6 cellular contexts compared by ENCODE assay signal in the genomic region with DNA sequence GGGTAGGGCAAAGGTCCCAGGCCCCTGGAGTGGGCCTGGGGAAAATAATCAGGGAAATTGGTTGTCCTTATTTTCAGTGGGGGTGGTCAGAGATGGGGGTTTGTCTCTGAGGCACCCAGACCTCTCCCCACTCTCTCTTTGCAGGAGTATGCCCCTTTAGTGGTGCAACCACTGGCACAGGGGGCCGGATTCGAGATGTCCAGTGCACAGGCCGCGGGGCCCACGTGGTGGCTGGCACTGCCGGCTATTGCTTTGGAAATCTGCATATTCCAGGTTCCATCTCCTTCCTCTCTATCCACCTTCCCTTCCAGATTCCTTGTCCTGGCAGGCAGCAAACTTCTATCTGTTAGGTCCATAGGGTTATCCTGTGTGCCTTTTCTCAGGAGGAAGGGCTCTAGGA.
"Had no signal": no experiment of that assay in that cellular context is flagged by ENCODE, and none has a peak within 500 bp of the region (broad histone marks: within the 10 kb centered on the region; RNA-seq: fewer than 3 reads in every experiment).

No MANE protein-coding gene starts in this region.

- DNase-seq: IMR-90, KBM-7 had no signal

- H3K9me3 Mint-ChIP-seq: IgD-negative memory B cell had no signal

- H3K27me3 Mint-ChIP-seq: IgD-negative memory B cell had no signal

- H3K27ac ChIP-seq: HL-60 had no signal

- H3K4me3 ChIP-seq: K562 had no signal

- H3K27ac Mint-ChIP-seq: IgD-negative memory B cell had no signal

- H3K4me1 Mint-ChIP-seq: IgD-negative memory B cell had no signal

- ATAC-seq: HepG2, K562 had no signal
